In genomic region chr7:91089382-91089963, GRCh38 we compare ENCODE assay signal across 8 cellular contexts.
DNase-seq lines count a peak whose midpoint lies in the region; ATAC-seq and TF ChIP-seq lines count a peak whose summit lies in the region.

No MANE protein-coding gene starts in this region.

- H3K27me3 ChIP-seq in esophagus squamous epithelium (no peaks in the 10 kb centered on the region), osteoblast (ENCODE audit: insufficient read depth, low read length) (no peaks in the 10 kb centered on the region)

- peaks cover 0 to 5% (median 0%) of the 10 kb centered on the region in 3 donors for H3K4me1 ChIP-seq in esophagus squamous epithelium
- H3K4me1 ChIP-seq in osteoblast (ENCODE audit: insufficient read depth, low read length), result peaks cover under 1% of the 10 kb centered on the region

- no peaks in the 10 kb centered on the region for H3K36me3 ChIP-seq in esophagus squamous epithelium
- no peaks in the 10 kb centered on the region for H3K36me3 ChIP-seq in osteoblast (ENCODE audit: insufficient read depth, low read length)

- peak overlapping the region in 2 of 4 donors; percentile 9 to 44 for H3K4me3 ChIP-seq in esophagus squamous epithelium
- peak overlapping the region; percentile 52 for H3K4me3 ChIP-seq in osteoblast (ENCODE audit: insufficient read depth, low read length)

- H3K9me3 ChIP-seq in esophagus squamous epithelium (no peaks in the 10 kb centered on the region), osteoblast (ENCODE audit: low read depth, low read length) (no peaks in the 10 kb centered on the region)

- no peaks in the 10 kb centered on the region for H3K79me2 ChIP-seq in osteoblast (ENCODE audit: insufficient read depth, low read length)

- TF ChIP-seq POLR2A in esophagus squamous epithelium (IDR thresholded peaks at IDR 0.05), result no peak

- ATAC-seq in GM21390 (IDR thresholded peaks at IDR 0.05; ENCODE audit: unreplicated experiment), result peak; percentile 81

- H3K27ac ChIP-seq in esophagus squamous epithelium (no peak overlapping the region), osteoblast (ENCODE audit: low read depth, low read length) (no peak overlapping the region)

- peak overlapping the region; percentile 87 for H3K4me2 ChIP-seq in osteoblast (ENCODE audit: insufficient read depth, low read length)

- TF ChIP-seq CTCF in esophagus squamous epithelium (IDR thresholded peaks at IDR 0.05) (peak; percentile 42 to 73 (median 62)), osteoblast (IDR thresholded peaks at IDR 0.05; ENCODE audit: extremely low read depth, low read depth, low read length) (peak; percentile 90)

- intact Hi-C loops in esophagus squamous epithelium (cut with DNase I), result no loop called here

- peak; percentile 6 for DNase-seq in DMS79 (lab: John Stamatoyannopoulos, UW)
- DNase-seq in LHCN-M2 (ENCODE audit: low read depth), result peak; percentile 63
- peak; percentile 31 to 58 for DNase-seq in SHP77 (lab: John Stamatoyannopoulos, UW)
- no peak for DNase-seq in esophagus squamous epithelium (lab: John Stamatoyannopoulos, UW)
- DNase-seq in osteoblast (ENCODE audit: insufficient read length, low spot score, missing footprints), result no peak
- DNase-seq in cortex of kidney (lab: John Stamatoyannopoulos, UW), result no peak
- DNase-seq in ecto neural progenitor cell (ENCODE audit: low spot score), result no peak

- peak overlapping the region; percentile 76 for H2AFZ ChIP-seq in osteoblast (ENCODE audit: low read length)

- H4K20me1 ChIP-seq in osteoblast (ENCODE audit: insufficient read depth, low read length), result no peaks in the 10 kb centered on the region

- 1 to 7% methylated on average over 5 of the region's 5 CpGs for WGBS in esophagus squamous epithelium, 2 donors

Comparison
In these comparisons a context has a peak if more than half of its experiments do, and no peak if none do; other contexts are left out.
1. DNase-seq: peak in DMS79 (single experiment), LHCN-M2 (single experiment) and SHP77 (2 of 2); none in esophagus squamous epithelium (single experiment), osteoblast (single experiment), cortex of kidney (single experiment) and ecto neural progenitor cell (single experiment).